21 cellular contexts compared by ENCODE assay signal in the genomic region with DNA sequence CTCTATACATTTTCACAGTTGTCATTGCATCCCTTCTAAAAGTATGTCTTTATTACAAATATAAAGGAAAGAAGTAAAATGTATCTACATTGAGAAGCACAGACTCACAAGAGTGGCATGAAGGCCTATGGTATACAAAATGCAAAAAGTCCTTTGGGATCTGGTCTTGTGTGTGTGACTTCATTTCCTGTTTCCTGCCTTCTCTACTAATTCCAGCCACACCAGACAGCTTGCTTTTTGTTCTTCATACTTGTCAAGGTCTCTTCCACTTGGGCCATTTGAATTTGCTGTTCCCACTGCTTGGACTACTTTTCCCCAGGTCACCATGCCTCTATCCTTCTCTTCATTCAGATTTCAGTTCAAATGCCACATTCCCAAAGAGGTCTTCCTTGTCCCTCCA. TPM values are rescaled to one million over a fixed set of nuclear protein-coding genes. Genes with fewer than 3 reads are reported as not detected.
DNase-seq lines count a peak whose midpoint lies in the region; ATAC-seq, FAIRE-seq and TF ChIP-seq lines count a peak whose summit lies in the region.
"Had no signal": no experiment of that assay in that cellular context is flagged by ENCODE, and none has a peak within 500 bp of the region (broad histone marks: within the 10 kb centered on the region; RNA-seq: fewer than 3 reads in every experiment).

No MANE protein-coding gene starts in this region.

- TF ChIP-seq POLR2A in body of pancreas (IDR thresholded peaks at IDR 0.05): no peak

- no peaks in the 10 kb centered on the region for H4K20me1 ChIP-seq in Karpas-422 (ENCODE audit: insufficient read depth, low read depth, low read length)

- H3K27me3 Mint-ChIP-seq in endothelial cell (ENCODE audit: unreplicated experiment): peaks cover 4% of the 10 kb centered on the region
- H3K27me3 Mint-ChIP-seq in effector memory CD8-positive, alpha-beta T cell: no peaks in the 10 kb centered on the region

- peak overlapping the region; percentile 89 for H3K27ac Mint-ChIP-seq in endothelial cell (ENCODE audit: unreplicated experiment)
- peak overlapping the region in 1 of 2 donors; percentile 0 for H3K27ac Mint-ChIP-seq in effector memory CD8-positive, alpha-beta T cell

- H3K4me1 ChIP-seq in right cardiac atrium (ENCODE audit: control insufficient read depth, insufficient read depth, low read length) (no peaks in the 10 kb centered on the region), Karpas-422 (ENCODE audit: low read length) (peaks cover 38% of the 10 kb centered on the region), body of pancreas (peaks cover 7% of the 10 kb centered on the region)
- H3K4me1 ChIP-seq: uterus had no signal

- H3K36me3 ChIP-seq in Karpas-422 (ENCODE audit: insufficient read depth, low read length) (no peaks in the 10 kb centered on the region), body of pancreas (replicated peaks in 1 of 2; ENCODE audit: insufficient read depth in 1 of 2, low read depth in 2 of 2) (no peaks in the 10 kb centered on the region)
- H3K36me3 ChIP-seq: uterus had no signal

- no peaks in the 10 kb centered on the region for H3K9me3 Mint-ChIP-seq in endothelial cell (ENCODE audit: unreplicated experiment)
- H3K9me3 Mint-ChIP-seq in effector memory CD8-positive, alpha-beta T cell: no peaks in the 10 kb centered on the region

- peaks cover 21% of the 10 kb centered on the region for H3K4me1 Mint-ChIP-seq in endothelial cell (ENCODE audit: unreplicated experiment)
- peaks cover 5 to 16% of the 10 kb centered on the region in 2 donors for H3K4me1 Mint-ChIP-seq in effector memory CD8-positive, alpha-beta T cell (ENCODE audit: low read depth in 2 of 2)

- H3K9me2 ChIP-seq in Karpas-422 (replicated peaks; ENCODE audit: insufficient read depth, low read length): no peaks in the 10 kb centered on the region

- DNase-seq in right cardiac atrium (no peak), Right ventricle myocardium superior (no peak), Karpas-422 (peak; percentile 66), endothelial cell (ENCODE audit: low spot score) (no peak), urothelium cell line (ENCODE audit: low spot score) (no peak), body of pancreas (no peak), NCI-H774 (lab: John Stamatoyannopoulos, UW) (no peak)
- no peak for DNase-seq in effector memory CD8-positive, alpha-beta T cell
- DNase-seq: activated gamma-delta T cell, Calu3, head of caudate nucleus, mesenchymal stem cell, NCI-H2029 treated with DMSO at 0.1 percent for 48 hours, NCI-H524, SHP77 treated with DMSO at 0.1 percent for 48 hours, stomach, T-helper 2 cell, uterus had no signal

- intact Hi-C loops in right cardiac atrium (cut with DNase I): loop anchor here in 1 of 4 donors (10.0 kb wide), 1 partner anchor 104 kb away; a partner anchor contains a TSS
- intact Hi-C loops in Right ventricle myocardium superior (cut with DNase I): no loop called here
- intact Hi-C loops in body of pancreas (cut with DNase I): no loop called here

- H3K36me3 Mint-ChIP-seq in endothelial cell (ENCODE audit: low read depth, unreplicated experiment): peaks cover 2% of the 10 kb centered on the region
- no peaks in the 10 kb centered on the region for H3K36me3 Mint-ChIP-seq in effector memory CD8-positive, alpha-beta T cell (ENCODE audit: insufficient read depth)

- no peak for FAIRE-seq in urothelium cell line (lab: Jason Lieb, UNC)
- FAIRE-seq: islet of Langerhans had no signal

- H2AFZ ChIP-seq in Karpas-422 (ENCODE audit: low read length): no peak overlapping the region

- H3K4me3 Mint-ChIP-seq in endothelial cell (ENCODE audit: unreplicated experiment): peak overlapping the region; percentile 14
- H3K4me3 Mint-ChIP-seq in effector memory CD8-positive, alpha-beta T cell: no peak overlapping the region

- H3K4me3 ChIP-seq in right cardiac atrium (ENCODE audit: low read length) (no peak overlapping the region), Karpas-422 (ENCODE audit: low read length) (no peak overlapping the region), body of pancreas (no peak overlapping the region)
- H3K4me3 ChIP-seq: esophagus muscularis mucosa, stomach, uterus had no signal

- no peak for ATAC-seq in right cardiac atrium
- ATAC-seq in Right ventricle myocardium superior (ENCODE audit: poor library complexity): no peak
- no peak for ATAC-seq in effector memory CD8-positive, alpha-beta T cell (replicated peaks)
- no peak for ATAC-seq in body of pancreas
- ATAC-seq: activated CD4-positive, CD25-positive, alpha-beta regulatory T cell treated with anti-CD3 and anti-CD28 coated beads, Interleukin-2, amount 50 U/mL, for 24 hours had no signal

- H3K27me3 ChIP-seq in right cardiac atrium (ENCODE audit: control insufficient read depth, insufficient read depth) (no peaks in the 10 kb centered on the region), Karpas-422 (ENCODE audit: low read length) (no peaks in the 10 kb centered on the region), body of pancreas (no peaks in the 10 kb centered on the region)
- H3K27me3 ChIP-seq: esophagus muscularis mucosa, stomach, uterus had no signal

- TF ChIP-seq CTCF in endothelial cell (IDR thresholded peaks at IDR 0.05; ENCODE audit: unreplicated experiment) (no peak), body of pancreas (IDR thresholded peaks at IDR 0.05) (no peak)

- H3K9ac ChIP-seq in Karpas-422 (ENCODE audit: low read length): no peak overlapping the region

- peak overlapping the region; percentile 23 for H3K4me2 ChIP-seq in Karpas-422 (ENCODE audit: low read depth, low read length, poor library complexity, severe bottlenecking)

- H3K79me2 ChIP-seq in Karpas-422 (ENCODE audit: low read length): peaks cover 79% of the 10 kb centered on the region

- H3K9me3 ChIP-seq in right cardiac atrium (ENCODE audit: control insufficient read depth, low read length) (no peaks in the 10 kb centered on the region), Karpas-422 (ENCODE audit: low read length) (no peaks in the 10 kb centered on the region), body of pancreas (no peaks in the 10 kb centered on the region)
- H3K9me3 ChIP-seq: esophagus muscularis mucosa, stomach, uterus had no signal

- H3K27ac ChIP-seq in right cardiac atrium (ENCODE audit: low read length): peak overlapping the region; percentile 45
- H3K27ac ChIP-seq in Karpas-422 (ENCODE audit: low read length): 0 out of 2 replicates have a peak overlapping the region, but pooled peaks have one; percentile 1
- H3K27ac ChIP-seq in body of pancreas: no peak overlapping the region
- H3K27ac ChIP-seq: esophagus muscularis mucosa, stomach, uterus had no signal

RNA-seq across cellular contexts. Expression of a gene that starts 6.7 kb away (rescaled TPM):
- total RNA-seq in right cardiac atrium: 10 to 100 TPM in 1 of 4 donors, 1 to 10 TPM in 3; 8.3 to 15.8 (median 8.5) TPM
- 7.0 TPM for polyA plus RNA-seq in right cardiac atrium
- 6.7 TPM for total RNA-seq in Right ventricle myocardium superior
- 28.3 and 52.2 TPM in 2 replicates for total RNA-seq in Karpas-422 (2014; rRNA removed; shearing (Covaris generic); ENCODE audit: low replicate concordance)
- total RNA-seq in endothelial cell (ENCODE audit: unreplicated experiment): 11.4 TPM
- 1 to 10 TPM; 6.0 to 8.9 TPM for total RNA-seq in body of pancreas

Comparison
In these comparisons a context has a peak if more than half of its experiments do, and no peak if none do; other contexts are left out.
1. H3K27ac ChIP-seq: peak in right cardiac atrium (single experiment) and Karpas-422 (single experiment); none in body of pancreas (0 of 4).